1 cellular context compared by ENCODE assay signal in the genomic region with DNA sequence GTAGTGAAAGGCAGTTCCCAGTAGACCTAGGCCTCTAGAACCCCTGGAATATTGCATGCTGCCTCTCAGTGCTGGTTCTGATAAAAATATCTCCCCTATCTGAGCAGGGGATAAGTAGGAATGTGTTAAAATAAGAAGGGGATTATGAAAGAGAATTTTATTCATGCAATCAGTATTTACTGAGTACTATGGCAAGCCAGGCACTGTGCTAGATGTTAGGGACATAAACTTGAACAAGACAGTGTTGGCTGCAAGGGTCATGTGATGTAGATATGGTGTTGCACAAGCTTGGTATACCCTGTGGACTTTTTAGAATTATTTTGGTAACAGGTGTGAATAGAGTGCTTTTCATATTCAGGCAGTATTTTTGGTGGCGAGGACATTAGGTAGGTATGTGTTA.
TF ChIP-seq lines count a peak whose summit lies in the region.

No MANE protein-coding gene starts in this region.

TF ChIP-seq in GM23338, 12 proteins besides CTCF, POLR2A, EP300 and RAD21 (continued from another document):
- TF ChIP-seq ZNF462 (CRISPR knock-in tag; IDR thresholded peaks at IDR 0.05), result no peak
- TF ChIP-seq ZNF114 (CRISPR knock-in tag; IDR thresholded peaks at IDR 0.05), result no peak
- TF ChIP-seq JUNB (IDR thresholded peaks at IDR 0.05; ENCODE audit: unreplicated experiment), result no peak
- no peak for TF ChIP-seq ZNF331 (CRISPR knock-in tag; IDR thresholded peaks at IDR 0.05; ENCODE audit: low read depth)
TF ChIP-seq in GM23338: peak in this region for 0.
